In genomic region chr2:98507940-98508689, GRCh38 we compare ENCODE assay signal across 8 cellular contexts.
A peak's percentile ranks its signal among the peaks of the same experiment; 100 is the strongest.
DNase-seq lines count a peak whose midpoint lies in the region; ATAC-seq lines count a peak whose summit lies in the region.
"Had no signal": no experiment of that assay in that cellular context is flagged by ENCODE, and none has a peak within 500 bp of the region (broad histone marks: within the 10 kb centered on the region; RNA-seq: fewer than 3 reads in every experiment).

No MANE protein-coding gene starts in this region.

- POLR2A ChIA-PET in activated CD4-positive, alpha-beta memory T cell treated with anti-CD3 and anti-CD28 coated beads, Interleukin-2, amount 10 ng/mL, durations not matched to agents 7 days and 5 days (lab: Charles Lee): interaction anchor here (0.8 to 1.6 kb wide), 5 partner anchors 9 to 55 kb away, joined by 3 to 5 read pairs (median 3); no protein-coding TSS in a partner anchor

- ATAC-seq in HG03280 (IDR thresholded peaks at IDR 0.05; ENCODE audit: unreplicated experiment): peak; percentile 47
- peak; percentile 47 to 50 for ATAC-seq in left cardiac atrium
- ATAC-seq: PC-3 had no signal

- no peak for DNase-seq in activated CD4-positive, alpha-beta memory T cell treated with anti-CD3 and anti-CD28 coated beads, Interleukin-2, amount 10 ng/mL, durations not matched to agents 7 days and 5 days
- peak; percentile 65 for DNase-seq in left cardiac atrium
- no peak for DNase-seq in kidney glomerular epithelial cell (lab: John Stamatoyannopoulos, UW)
- no peak for DNase-seq in mucosa of gallbladder (ENCODE audit: low spot score)
- no peak for DNase-seq in NCI-H2081 (lab: John Stamatoyannopoulos, UW)
- DNase-seq: PC-3 had no signal

- peak overlapping the region; percentile 45 for H3K27ac Mint-ChIP-seq in activated CD4-positive, alpha-beta memory T cell treated with anti-CD3 and anti-CD28 coated beads, Interleukin-2, amount 10 ng/mL, durations not matched to agents 7 days and 5 days

- no peaks in the 10 kb centered on the region for H3K27me3 ChIP-seq in skeletal muscle tissue (ENCODE audit: control insufficient read depth in 3 of 3, insufficient read depth in 3 of 3, low read length in 3 of 3)

- no peaks in the 10 kb centered on the region for H3K27me3 Mint-ChIP-seq in activated CD4-positive, alpha-beta memory T cell treated with anti-CD3 and anti-CD28 coated beads, Interleukin-2, amount 10 ng/mL, durations not matched to agents 7 days and 5 days

- H3K9ac ChIP-seq in skeletal muscle tissue (ENCODE audit: low read depth in 1 of 3, low read length in 3 of 3): peak overlapping the region in 1 of 3 donors; percentile 33

- H3K27ac ChIP-seq in skeletal muscle tissue (ENCODE audit: low read depth, low read length): peak overlapping the region; percentile 56

- intact Hi-C loops in left cardiac atrium (cut with DNase I): loop anchor here in 1 of 2 donors (5.0 kb wide), 1 partner anchor 54 kb away; no protein-coding TSS in a partner anchor

- no peak overlapping the region for H3K4me3 Mint-ChIP-seq in activated CD4-positive, alpha-beta memory T cell treated with anti-CD3 and anti-CD28 coated beads, Interleukin-2, amount 10 ng/mL, durations not matched to agents 7 days and 5 days

- H3K9me3 Mint-ChIP-seq in activated CD4-positive, alpha-beta memory T cell treated with anti-CD3 and anti-CD28 coated beads, Interleukin-2, amount 10 ng/mL, durations not matched to agents 7 days and 5 days: no peaks in the 10 kb centered on the region

- H3K4me3 ChIP-seq in skeletal muscle tissue (ENCODE audit: low read length in 3 of 3): no peak overlapping the region

- H3K36me3 Mint-ChIP-seq in activated CD4-positive, alpha-beta memory T cell treated with anti-CD3 and anti-CD28 coated beads, Interleukin-2, amount 10 ng/mL, durations not matched to agents 7 days and 5 days (ENCODE audit: low read depth): peaks cover 31% of the 10 kb centered on the region

- peaks cover 80% of the 10 kb centered on the region for H3K4me1 Mint-ChIP-seq in activated CD4-positive, alpha-beta memory T cell treated with anti-CD3 and anti-CD28 coated beads, Interleukin-2, amount 10 ng/mL, durations not matched to agents 7 days and 5 days

- H3K36me3 ChIP-seq in skeletal muscle tissue (ENCODE audit: control insufficient read depth in 3 of 3, insufficient read depth in 3 of 3, low read length in 3 of 3): peaks cover 0 to 8% (median 0%) of the 10 kb centered on the region in 3 donors

- peaks cover 24 to 45% (median 40%) of the 10 kb centered on the region in 3 donors for H3K4me1 ChIP-seq in skeletal muscle tissue (ENCODE audit: control insufficient read depth in 3 of 3, insufficient read depth in 3 of 3, low read length in 3 of 3)

- CTCF ChIA-PET in activated CD4-positive, alpha-beta memory T cell treated with anti-CD3 and anti-CD28 coated beads, Interleukin-2, amount 10 ng/mL, durations not matched to agents 7 days and 5 days (lab: Charles Lee): interaction anchor here (0.7 to 1.3 kb wide), 3 partner anchors 19 to 28 kb away, joined by 3 read pairs; no protein-coding TSS in a partner anchor

- no peaks in the 10 kb centered on the region for H3K9me3 ChIP-seq in skeletal muscle tissue (ENCODE audit: control insufficient read depth in 3 of 3, low read length in 3 of 3)
